34 cellular contexts compared by ENCODE assay signal in genomic region chr14:96131836-96132235, GRCh38.
"Had no signal": no experiment of that assay in that cellular context is flagged by ENCODE, and none has a peak within 500 bp of the region (broad histone marks: within the 10 kb centered on the region; RNA-seq: fewer than 3 reads in every experiment).

No MANE protein-coding gene starts in this region.

- H3K27ac Mint-ChIP-seq: activated B cell treated with CpG ODN at 0.5 μM for 24 hours; activated CD4-positive, alpha-beta memory T cell treated with anti-CD3 and anti-CD28 coated beads, Interleukin-2, amount 10 ng/mL, durations not matched to agents 7 days and 5 days; activated CD4-positive, alpha-beta T cell treated with anti-CD3 and anti-CD28 coated beads for 36 hours; activated CD4-positive, alpha-beta T cell treated with anti-CD3 and anti-CD28 coated beads, Interleukin-2, amount 10 ng/mL, durations not matched to agents 7 days and 5 days; activated CD8-positive, alpha-beta memory T cell treated with anti-CD3 and anti-CD28 coated beads, Interleukin-2, amount 10 ng/mL, durations not matched to agents 7 days and 5 days; activated CD8-positive, alpha-beta T cell treated with anti-CD3 and anti-CD28 coated beads, Interleukin-2, amount 10 ng/mL, durations not matched to agents 7 days and 5 days; activated naive CD4-positive, alpha-beta T cell treated with anti-CD3 and anti-CD28 coated beads, Interleukin-2, amount 10 ng/mL, durations not matched to agents 7 days and 5 days; activated naive CD4-positive, alpha-beta T cell treated with anti-CD3 and anti-CD28 coated beads, Interleukin-2, amount 50 U/mL, for 24 hours; activated naive CD8-positive, alpha-beta T cell; activated naive CD8-positive, alpha-beta T cell treated with anti-CD3 and anti-CD28 coated beads, Interleukin-2, amount 10 ng/mL, durations not matched to agents 7 days and 5 days; activated naive CD8-positive, alpha-beta T cell treated with anti-CD3 and anti-CD28 coated beads, Interleukin-2, amount 50 U/mL, for 24 hours; activated T-cell treated with anti-CD3 and anti-CD28 coated beads, Interleukin-2, amount 50 U/mL, for 24 hours; activated T-helper 2 cell treated with anti-CD3 and anti-CD28 coated beads, Interferon-gamma antibody, Interleukin-2, Interleukin-4, amounts not matched to agents 10 μg/mL and 5 μg/mL and 100 μg/mL, durations not matched to agents 14 hours and 24 hours and 36 hours; brain; T-helper 1 cell treated with Interleukin-12 subunit alpha and Interleukin-12 subunit beta and Interleukin-4 antibody, amounts not matched to agents 30 μg/mL and 1 μg/mL, for 36 hours; T-helper 2 cell treated with Interferon-gamma antibody and Interleukin-4, amounts not matched to agents 5 μg/mL and 100 μg/mL, for 36 hours had no signal

- H3K4me1 Mint-ChIP-seq: activated CD8-positive, alpha-beta memory T cell treated with anti-CD3 and anti-CD28 coated beads, Interleukin-2, amount 10 ng/mL, durations not matched to agents 7 days and 5 days had no signal

- H3K4me3 Mint-ChIP-seq: activated B cell treated with CpG ODN at 0.5 μM for 24 hours; activated CD4-positive, alpha-beta memory T cell treated with anti-CD3 and anti-CD28 coated beads, Interleukin-2, amount 10 ng/mL, durations not matched to agents 7 days and 5 days; activated CD4-positive, alpha-beta T cell treated with anti-CD3 and anti-CD28 coated beads for 36 hours; activated CD4-positive, alpha-beta T cell treated with anti-CD3 and anti-CD28 coated beads, Interleukin-2, amount 10 ng/mL, durations not matched to agents 7 days and 5 days; activated CD8-positive, alpha-beta memory T cell treated with anti-CD3 and anti-CD28 coated beads, Interleukin-2, amount 10 ng/mL, durations not matched to agents 7 days and 5 days; activated CD8-positive, alpha-beta T cell treated with anti-CD3 and anti-CD28 coated beads, Interleukin-2, amount 10 ng/mL, durations not matched to agents 7 days and 5 days; activated naive CD4-positive, alpha-beta T cell treated with anti-CD3 and anti-CD28 coated beads, Interleukin-2, amount 10 ng/mL, durations not matched to agents 7 days and 5 days; activated naive CD4-positive, alpha-beta T cell treated with anti-CD3 and anti-CD28 coated beads, Interleukin-2, amount 50 U/mL, for 24 hours; activated naive CD8-positive, alpha-beta T cell; activated naive CD8-positive, alpha-beta T cell treated with anti-CD3 and anti-CD28 coated beads, Interleukin-2, amount 10 ng/mL, durations not matched to agents 7 days and 5 days; activated naive CD8-positive, alpha-beta T cell treated with anti-CD3 and anti-CD28 coated beads, Interleukin-2, amount 50 U/mL, for 24 hours; activated T-cell treated with anti-CD3 and anti-CD28 coated beads, Interleukin-2, amount 50 U/mL, for 24 hours; brain; T-helper 1 cell treated with Interleukin-12 subunit alpha and Interleukin-12 subunit beta and Interleukin-4 antibody, amounts not matched to agents 30 μg/mL and 1 μg/mL, for 36 hours; T-helper 2 cell treated with Interferon-gamma antibody and Interleukin-4, amounts not matched to agents 5 μg/mL and 100 μg/mL, for 36 hours had no signal

- H3K9me3 ChIP-seq: ascending aorta had no signal

- H3K4me1 ChIP-seq: ascending aorta had no signal

- FAIRE-seq: TTC549 had no signal

- DNase-seq: activated B cell treated with CpG ODN at 0.5 μM for 24 hours; activated CD4-positive, alpha-beta memory T cell treated with anti-CD3 and anti-CD28 coated beads, Interleukin-2, amount 10 ng/mL, durations not matched to agents 7 days and 5 days; activated CD4-positive, alpha-beta T cell treated with anti-CD3 and anti-CD28 coated beads for 36 hours; activated CD4-positive, alpha-beta T cell treated with anti-CD3 and anti-CD28 coated beads for 48 hours; activated CD4-positive, alpha-beta T cell treated with anti-CD3 and anti-CD28 coated beads, Interleukin-2, amount 10 ng/mL, durations not matched to agents 7 days and 5 days; activated CD4-positive, alpha-beta T cell treated with anti-CD3 and anti-CD28 coated beads, Interleukin-2, amount 50 U/mL, for 48 hours; activated CD4-positive, CD25-positive, alpha-beta regulatory T cell treated with anti-CD3 and anti-CD28 coated beads, Interleukin-2, amount 50 U/mL, for 72 hours; activated CD8-positive, alpha-beta memory T cell treated with anti-CD3 and anti-CD28 coated beads for 24 hours; activated CD8-positive, alpha-beta memory T cell treated with anti-CD3 and anti-CD28 coated beads, Interleukin-2, amount 10 ng/mL, durations not matched to agents 7 days and 5 days; activated CD8-positive, alpha-beta memory T cell treated with anti-CD3 and anti-CD28 coated beads, Interleukin-2, amount 50 U/mL, for 48 hours; activated CD8-positive, alpha-beta T cell treated with anti-CD3 and anti-CD28 coated beads, Interleukin-2, amount 10 ng/mL, durations not matched to agents 7 days and 5 days; activated effector memory CD4-positive, alpha-beta T cell treated with Interleukin-2 at 50 U/mL for 16 hours; activated gamma-delta T cell; activated naive CD4-positive, alpha-beta T cell treated with anti-CD3 and anti-CD28 coated beads, Interleukin-2, amount 10 ng/mL, durations not matched to agents 7 days and 5 days; activated naive CD4-positive, alpha-beta T cell treated with Interleukin-2 at 50 U/mL for 16 hours; activated naive CD8-positive, alpha-beta T cell treated with anti-CD3 and anti-CD28 coated beads, Interleukin-2, amount 10 ng/mL, durations not matched to agents 7 days and 5 days; activated naive CD8-positive, alpha-beta T cell treated with anti-CD3 and anti-CD28 coated beads, Interleukin-2, amount 50 U/mL, for 24 hours; activated T-cell treated with anti-CD3 and anti-CD28 coated beads, Interleukin-2, amount 50 U/mL, for 24 hours; activated T-cell treated with anti-CD3 and anti-CD28 coated beads, Interleukin-2, amount 50 U/mL, for 48 hours; amygdala; anterior cingulate cortex; central memory CD4-positive, alpha-beta T cell; T-helper 1 cell; T-helper 2 cell; T-helper 9 cell had no signal

- H3K27me3 Mint-ChIP-seq: activated CD4-positive, alpha-beta memory T cell treated with anti-CD3 and anti-CD28 coated beads, Interleukin-2, amount 10 ng/mL, durations not matched to agents 7 days and 5 days; activated naive CD4-positive, alpha-beta T cell treated with anti-CD3 and anti-CD28 coated beads, Interleukin-2, amount 10 ng/mL, durations not matched to agents 7 days and 5 days; activated naive CD4-positive, alpha-beta T cell treated with anti-CD3 and anti-CD28 coated beads, Interleukin-2, amount 50 U/mL, for 24 hours had no signal

- H3K4me3 ChIP-seq: ascending aorta had no signal

- H3K27me3 ChIP-seq: ascending aorta had no signal

- H3K36me3 ChIP-seq: ascending aorta had no signal

- H3K27ac ChIP-seq: ascending aorta, VCaP had no signal

- H3K9me3 Mint-ChIP-seq: activated B cell treated with CpG ODN at 0.5 μM for 24 hours; activated CD4-positive, alpha-beta memory T cell treated with anti-CD3 and anti-CD28 coated beads, Interleukin-2, amount 10 ng/mL, durations not matched to agents 7 days and 5 days; activated naive CD4-positive, alpha-beta T cell treated with anti-CD3 and anti-CD28 coated beads, Interleukin-2, amount 10 ng/mL, durations not matched to agents 7 days and 5 days; activated naive CD4-positive, alpha-beta T cell treated with anti-CD3 and anti-CD28 coated beads, Interleukin-2, amount 50 U/mL, for 24 hours; activated naive CD8-positive, alpha-beta T cell treated with anti-CD3 and anti-CD28 coated beads, Interleukin-2, amount 10 ng/mL, durations not matched to agents 7 days and 5 days; activated naive CD8-positive, alpha-beta T cell treated with anti-CD3 and anti-CD28 coated beads, Interleukin-2, amount 50 U/mL, for 24 hours; activated T-cell treated with anti-CD3 and anti-CD28 coated beads, Interleukin-2, amount 50 U/mL, for 24 hours; activated T-helper 2 cell treated with anti-CD3 and anti-CD28 coated beads, Interferon-gamma antibody, Interleukin-2, Interleukin-4, amounts not matched to agents 10 μg/mL and 5 μg/mL and 100 μg/mL, durations not matched to agents 14 hours and 24 hours and 36 hours; T-helper 1 cell treated with Interleukin-12 subunit alpha and Interleukin-12 subunit beta and Interleukin-4 antibody, amounts not matched to agents 30 μg/mL and 1 μg/mL, for 36 hours; T-helper 2 cell treated with Interferon-gamma antibody and Interleukin-4, amounts not matched to agents 5 μg/mL and 100 μg/mL, for 36 hours had no signal

- H3K36me3 Mint-ChIP-seq: activated CD8-positive, alpha-beta memory T cell treated with anti-CD3 and anti-CD28 coated beads, Interleukin-2, amount 10 ng/mL, durations not matched to agents 7 days and 5 days; activated naive CD4-positive, alpha-beta T cell treated with anti-CD3 and anti-CD28 coated beads, Interleukin-2, amount 10 ng/mL, durations not matched to agents 7 days and 5 days; activated naive CD4-positive, alpha-beta T cell treated with anti-CD3 and anti-CD28 coated beads, Interleukin-2, amount 50 U/mL, for 24 hours; activated naive CD8-positive, alpha-beta T cell; activated naive CD8-positive, alpha-beta T cell treated with anti-CD3 and anti-CD28 coated beads, Interleukin-2, amount 10 ng/mL, durations not matched to agents 7 days and 5 days; brain had no signal
